Comparison of ENCODE assay signal across 6 cellular contexts in the genomic region with DNA sequence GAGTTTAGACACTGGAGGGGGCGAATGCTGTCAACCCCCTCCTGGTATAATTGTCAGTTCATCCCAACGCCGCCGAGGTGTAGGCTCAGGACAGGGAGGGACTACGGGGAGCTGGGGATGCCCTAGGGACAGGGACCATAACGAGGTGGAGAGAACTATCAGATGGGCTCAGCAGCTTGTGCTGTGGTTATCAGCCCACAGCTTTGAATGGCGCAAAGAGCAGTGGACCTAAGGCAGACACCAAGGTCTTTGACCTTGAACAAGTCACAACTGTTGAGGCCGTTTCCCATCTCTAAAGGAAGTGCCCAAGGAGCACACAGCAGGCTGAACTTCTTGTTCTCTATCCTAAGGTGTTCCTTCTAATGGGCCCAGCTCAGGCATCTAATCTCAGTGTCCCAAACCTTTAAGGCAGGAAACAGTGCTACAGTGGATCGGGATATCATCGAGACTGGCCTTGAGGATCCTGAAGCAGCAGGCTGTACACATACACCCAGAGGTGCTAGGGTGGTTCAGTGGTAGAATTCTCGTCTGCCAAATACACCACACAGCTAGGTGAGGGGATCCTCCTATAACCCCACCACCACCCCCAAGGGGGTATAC. TPM values are rescaled to one million over a fixed set of nuclear protein-coding genes. Genes with fewer than 3 reads are reported as not detected.
DNase-seq lines count a peak whose midpoint lies in the region; ATAC-seq and TF ChIP-seq lines count a peak whose summit lies in the region.

No MANE protein-coding gene starts in this region.

- peak overlapping the region; percentile 76 for H3K4me3 ChIP-seq in WI38 (ENCODE audit: low read depth, low read length)
- peak overlapping the region; percentile 35 to 75 for H3K4me3 ChIP-seq in left lung

- TF ChIP-seq POLR2A in GM15510 (IDR thresholded peaks at IDR 0.05; ENCODE audit: borderline replicate concordance, extremely low read depth, insufficient read length) (peak; percentile 12), GM18505 (IDR thresholded peaks at IDR 0.05; ENCODE audit: borderline replicate concordance, extremely low read depth, insufficient read depth, insufficient read length) (no peak)

- no peak for TF ChIP-seq CTCF in WI38 (IDR thresholded peaks at IDR 0.05; ENCODE audit: low read depth, low read length)
- TF ChIP-seq CTCF in left lung (IDR thresholded peaks at IDR 0.05): no peak

- H3K4me1 ChIP-seq in left lung: peaks cover 12 to 40% of the 10 kb centered on the region in 2 donors

- no peak for DNase-seq in left lung
- no peak for DNase-seq in glomerular visceral epithelial cell (ENCODE audit: extremely low spot score)

- no peaks in the 10 kb centered on the region for H3K9me3 ChIP-seq in left lung

- no peak for ATAC-seq in left lung
- ATAC-seq in GM19328 (IDR thresholded peaks at IDR 0.05; ENCODE audit: unreplicated experiment): no peak
- ATAC-seq in GM18505 (IDR thresholded peaks at IDR 0.05; ENCODE audit: unreplicated experiment): no peak

- H3K36me3 ChIP-seq in left lung: peaks cover 0 to 53% of the 10 kb centered on the region in 2 donors

- intact Hi-C loops in left lung (cut with DNase I): no loop called here

- peak overlapping the region; percentile 89 to 93 for H3K27ac ChIP-seq in left lung

- H3K27me3 ChIP-seq in left lung: no peaks in the 10 kb centered on the region

RNA-seq across cellular contexts. Expression of a gene that starts 1.0 kb away (rescaled TPM):
- 10 to 100 TPM; 12.6 to 19.8 TPM for total RNA-seq in left lung

RNA-seq across cellular contexts. Expression of a gene that starts 9.3 kb away (rescaled TPM):
- 10 to 100 TPM; 67.1 to 86.0 TPM for total RNA-seq in left lung

RNA-seq across cellular contexts. Expression of a gene that starts 18.6 kb away (rescaled TPM):
- total RNA-seq in left lung: 1,000 to 10,000 TPM in 1 of 2 donors, 100 to 1,000 TPM in 1; 973 to 1,076 TPM

RNA-seq across cellular contexts. Expression of a gene that starts 20.3 kb away (rescaled TPM):
- 10 to 100 TPM; 61.5 to 82.5 TPM for total RNA-seq in left lung

RNA-seq across cellular contexts. Expression of a gene that starts 20.7 kb away (rescaled TPM):
- 1 to 10 TPM; 4.3 to 5.2 TPM for total RNA-seq in left lung
